Comparison of ENCODE assay signal across 8 cellular contexts in genomic region chr12:630656-631632, GRCh38. TPM values are rescaled to one million over a fixed set of nuclear protein-coding genes. Genes with fewer than 3 reads are reported as not detected.
DNase-seq lines count a peak whose midpoint lies in the region; ATAC-seq lines count a peak whose summit lies in the region.

No MANE protein-coding gene starts in this region.

- no peaks in the 10 kb centered on the region for H3K9me3 Mint-ChIP-seq in immature natural killer cell

- peak; percentile 94 for ATAC-seq in GM21381 (IDR thresholded peaks at IDR 0.05; ENCODE audit: unreplicated experiment)

- H3K4me3 Mint-ChIP-seq in immature natural killer cell = peak overlapping the region; percentile 87 to 96 (median 94)

- H3K27ac Mint-ChIP-seq in immature natural killer cell = peak overlapping the region; percentile 90 to 99 (median 96)

- no peaks in the 10 kb centered on the region for H3K36me3 Mint-ChIP-seq in immature natural killer cell

- peaks cover 0 to 7% (median 6%) of the 10 kb centered on the region in 3 donors for H3K27me3 Mint-ChIP-seq in immature natural killer cell (ENCODE audit: low read depth in 3 of 3)

- peaks cover 20 to 43% of the 10 kb centered on the region in 2 donors for H3K4me1 Mint-ChIP-seq in immature natural killer cell

- DNase-seq in CD1c-positive myeloid dendritic cell (ENCODE audit: extremely low spot score) (peak; percentile 80), KG1 (lab: John Stamatoyannopoulos, UW) (peak; percentile 53), immature natural killer cell (peak; percentile 70 to 83 (median 77)), GF-D8 (lab: John Stamatoyannopoulos, UW) (no peak), DMS 273 (lab: John Stamatoyannopoulos, UW; ENCODE audit: unreplicated experiment) (no peak)
- peak; percentile 81 for DNase-seq in activated CD8-positive, alpha-beta memory T cell treated with anti-CD3 and anti-CD28 coated beads, Interleukin-2, amount 50 U/mL, for 48 hours
- DNase-seq in stimulated activated CD4-positive, alpha-beta T cell treated with anti-CD3 and anti-CD28 coated beads, TNF-alpha, amount 100 ng/mL, for 48 hours (ENCODE audit: low read depth in 3 of 3) = peak; percentile 37 to 60 (median 51)

RNA-seq across cellular contexts. Expression of gene NINJ2, which starts 32.3 kb away (rescaled TPM):
- 10 to 100 TPM; 18.2 to 42.3 (median 25.7) TPM for polyA plus RNA-seq in immature natural killer cell

Comparison
In these comparisons a context has a peak if more than half of its experiments do, and no peak if none do; other contexts are left out.
1. DNase-seq: peak in CD1c-positive myeloid dendritic cell (single experiment), KG1 (single experiment), activated CD8-positive, alpha-beta memory T cell treated with anti-CD3 and anti-CD28 coated beads, Interleukin-2, amount 50 U/mL, for 48 hours (single experiment), immature natural killer cell (3 of 3) and stimulated activated CD4-positive, alpha-beta T cell treated with anti-CD3 and anti-CD28 coated beads, TNF-alpha, amount 100 ng/mL, for 48 hours (3 of 3); none in GF-D8 (single experiment) and DMS 273 (single experiment).